27 cellular contexts compared by ENCODE assay signal in genomic region chr13:112525306-112525945, GRCh38.
"Had no signal": no experiment of that assay in that cellular context is flagged by ENCODE, and none has a peak within 500 bp of the region (broad histone marks: within the 10 kb centered on the region; RNA-seq: fewer than 3 reads in every experiment).

No MANE protein-coding gene starts in this region.

- H3K9me3 Mint-ChIP-seq: activated naive CD4-positive, alpha-beta T cell treated with anti-CD3 and anti-CD28 coated beads, Interleukin-2, amount 50 U/mL, for 72 hours; activated T-cell treated with anti-CD3 and anti-CD28 coated beads, Interleukin-2, amount 50 U/mL, for 24 hours; activated T-helper 17 cell treated with anti-CD3 and anti-CD28 coated beads, Interleukin-2, amount 50 U/mL, for 72 hours; brain; dendritic cell treated with granulocyte-macrophage colony-stimulating factor and Interleukin-4, amounts not matched to agents 40 ng/mL and 50 ng/mL, for 4 days; naive thymus-derived CD4-positive, alpha-beta T cell; neural crest cell; stimulated activated naive B cell treated with anti-CD40 and anti-IgM and Interleukin-4, amounts not matched to agents 10 μg/mL and 1 μg/mL and 100 μg/mL, for 72 hours had no signal

- DNase-seq: activated CD4-positive, CD25-positive, alpha-beta regulatory T cell treated with anti-CD3 and anti-CD28 coated beads, Interleukin-2, amount 50 U/mL, for 72 hours; activated CD8-positive, alpha-beta memory T cell treated with anti-CD3 and anti-CD28 coated beads for 24 hours; activated CD8-positive, alpha-beta memory T cell treated with anti-CD3 and anti-CD28 coated beads, Interleukin-2, amount 50 U/mL, for 4 hours; activated T-cell treated with anti-CD3 and anti-CD28 coated beads, Interleukin-2, amount 50 U/mL, for 24 hours; aorta; caudate nucleus; effector memory CD4-positive, alpha-beta T cell; gastrocnemius medialis; hippocampal formation; kidney glomerular epithelial cell; left lung; naive thymus-derived CD4-positive, alpha-beta T cell; occipital lobe; posterior cingulate gyrus; stimulated activated CD4-positive, alpha-beta T cell treated with anti-CD3 and anti-CD28 coated beads, Interleukin-15, amount 100 ng/mL, for 24 hours; stimulated activated naive B cell treated with anti-CD40 and anti-IgM and Interleukin-4, amounts not matched to agents 10 μg/mL and 1 μg/mL and 100 μg/mL, for 72 hours; transverse colon; WERI-Rb-1 had no signal

- H3K27ac ChIP-seq: esophagus muscularis mucosa, gastrocnemius medialis, left lung, transverse colon, WERI-Rb-1 had no signal

- H3K9me3 ChIP-seq: esophagus muscularis mucosa, gastrocnemius medialis, left lung, transverse colon had no signal

- H3K4me2 ChIP-seq: smooth muscle cell had no signal

- H3K27me3 ChIP-seq: esophagus muscularis mucosa, gastrocnemius medialis, left lung, transverse colon had no signal

- ATAC-seq: activated naive CD4-positive, alpha-beta T cell treated with anti-CD3 and anti-CD28 coated beads, Interleukin-2, amount 50 U/mL, for 72 hours; activated T-helper 17 cell treated with anti-CD3 and anti-CD28 coated beads, Interleukin-2, amount 50 U/mL, for 72 hours; gastrocnemius medialis; left lung; naive thymus-derived CD4-positive, alpha-beta T cell; sciatic nerve; stimulated activated naive B cell treated with anti-CD40 and anti-IgM and Interleukin-4, amounts not matched to agents 10 μg/mL and 1 μg/mL and 100 μg/mL, for 72 hours had no signal

- H3K36me3 Mint-ChIP-seq: activated naive CD4-positive, alpha-beta T cell treated with anti-CD3 and anti-CD28 coated beads, Interleukin-2, amount 50 U/mL, for 72 hours had no signal

- H3K4me3 Mint-ChIP-seq: activated T-cell treated with anti-CD3 and anti-CD28 coated beads, Interleukin-2, amount 50 U/mL, for 24 hours; activated T-helper 17 cell treated with anti-CD3 and anti-CD28 coated beads, Interleukin-2, amount 50 U/mL, for 72 hours; brain; dendritic cell treated with granulocyte-macrophage colony-stimulating factor and Interleukin-4, amounts not matched to agents 40 ng/mL and 50 ng/mL, for 4 days; naive thymus-derived CD4-positive, alpha-beta T cell; neural crest cell; stimulated activated naive B cell treated with anti-CD40 and anti-IgM and Interleukin-4, amounts not matched to agents 10 μg/mL and 1 μg/mL and 100 μg/mL, for 72 hours had no signal

- H3K27ac Mint-ChIP-seq: activated naive CD4-positive, alpha-beta T cell treated with anti-CD3 and anti-CD28 coated beads, Interleukin-2, amount 50 U/mL, for 72 hours; activated T-cell treated with anti-CD3 and anti-CD28 coated beads, Interleukin-2, amount 50 U/mL, for 24 hours; activated T-helper 17 cell treated with anti-CD3 and anti-CD28 coated beads, Interleukin-2, amount 50 U/mL, for 72 hours; brain; dendritic cell treated with granulocyte-macrophage colony-stimulating factor and Interleukin-4, amounts not matched to agents 40 ng/mL and 50 ng/mL, for 4 days; naive thymus-derived CD4-positive, alpha-beta T cell; stimulated activated naive B cell treated with anti-CD40 and anti-IgM and Interleukin-4, amounts not matched to agents 10 μg/mL and 1 μg/mL and 100 μg/mL, for 72 hours had no signal

- H3K4me1 ChIP-seq: esophagus muscularis mucosa, gastrocnemius medialis, left lung, transverse colon had no signal

- H3K4me1 Mint-ChIP-seq: activated T-helper 17 cell treated with anti-CD3 and anti-CD28 coated beads, Interleukin-2, amount 50 U/mL, for 72 hours; brain; naive thymus-derived CD4-positive, alpha-beta T cell; neural crest cell; stimulated activated naive B cell treated with anti-CD40 and anti-IgM and Interleukin-4, amounts not matched to agents 10 μg/mL and 1 μg/mL and 100 μg/mL, for 72 hours had no signal

- H3K27me3 Mint-ChIP-seq: activated T-cell treated with anti-CD3 and anti-CD28 coated beads, Interleukin-2, amount 50 U/mL, for 24 hours; activated T-helper 17 cell treated with anti-CD3 and anti-CD28 coated beads, Interleukin-2, amount 50 U/mL, for 72 hours; brain; dendritic cell treated with granulocyte-macrophage colony-stimulating factor and Interleukin-4, amounts not matched to agents 40 ng/mL and 50 ng/mL, for 4 days; naive thymus-derived CD4-positive, alpha-beta T cell; stimulated activated naive B cell treated with anti-CD40 and anti-IgM and Interleukin-4, amounts not matched to agents 10 μg/mL and 1 μg/mL and 100 μg/mL, for 72 hours had no signal

- H3K4me3 ChIP-seq: esophagus muscularis mucosa, gastrocnemius medialis, left lung, lung, smooth muscle cell, transverse colon had no signal
